In genomic region chr10:99630439-99630838, GRCh38 we compare ENCODE assay signal across 11 cellular contexts. TPM values are rescaled to one million over a fixed set of nuclear protein-coding genes. Genes with fewer than 3 reads are reported as not detected.
A peak's percentile ranks its signal among the peaks of the same experiment; 100 is the strongest.
DNase-seq lines count a peak whose midpoint lies in the region; ATAC-seq, FAIRE-seq and TF ChIP-seq lines count a peak whose summit lies in the region.
"Had no signal": no experiment of that assay in that cellular context is flagged by ENCODE, and none has a peak within 500 bp of the region (broad histone marks: within the 10 kb centered on the region; RNA-seq: fewer than 3 reads in every experiment).

No MANE protein-coding gene starts in this region.

- no peaks in the 10 kb centered on the region for H3K36me3 ChIP-seq in bronchial epithelial cell (ENCODE audit: control insufficient read depth, insufficient read depth, low read length)
- H3K36me3 ChIP-seq: tibial nerve had no signal

- H3K27ac Mint-ChIP-seq in osteocyte (ENCODE audit: unreplicated experiment) (no peak overlapping the region), immature natural killer cell (no peak overlapping the region)

- no peaks in the 10 kb centered on the region for H3K36me3 Mint-ChIP-seq in osteocyte (ENCODE audit: unreplicated experiment)
- H3K36me3 Mint-ChIP-seq in immature natural killer cell = no peaks in the 10 kb centered on the region
- H3K36me3 Mint-ChIP-seq: naive B cell had no signal

- no peak for DNase-seq in GM10248 (ENCODE audit: extremely low spot score)
- peak; percentile 62 for DNase-seq in MV-4-11 (lab: John Stamatoyannopoulos, UW)
- peak; percentile 72 for DNase-seq in bronchial epithelial cell (ENCODE audit: low read depth)
- no peak for DNase-seq in osteocyte (ENCODE audit: extremely low spot score, unreplicated experiment)
- no peak for DNase-seq in immature natural killer cell
- no peak for DNase-seq in SKM-1 treated with dmso at 0.1 percent for 144 hours (lab: John Stamatoyannopoulos, UW; ENCODE audit: unreplicated experiment)
- DNase-seq: activated T-cell treated with anti-CD3 and anti-CD28 coated beads, Interleukin-2, amount 50 U/mL, for 4 hours; naive B cell had no signal

- POLR2A ChIA-PET in GM10248 (lab: Yijun Ruan, JAX) = no interaction called here

- CTCF ChIA-PET in GM10248 (lab: Yijun Ruan, JAX) = interaction anchor here (1.1 to 2.6 kb wide), 7 partner anchors 8 to 83 kb away, joined by 3 to 13 read pairs (median 4); partner anchors contain the start of gene ENTPD7

- no peak for FAIRE-seq in bronchial epithelial cell (lab: Jason Lieb, UNC)

- H3K4me3 ChIP-seq in bronchial epithelial cell (ENCODE audit: low read depth, low read length) = no peak overlapping the region
- H3K4me3 ChIP-seq: tibial nerve had no signal

- H3K9me3 Mint-ChIP-seq in osteocyte (ENCODE audit: unreplicated experiment) (no peaks in the 10 kb centered on the region), immature natural killer cell (no peaks in the 10 kb centered on the region)
- H3K9me3 Mint-ChIP-seq: activated T-cell treated with anti-CD3 and anti-CD28 coated beads, Interleukin-2, amount 50 U/mL, for 4 hours; naive B cell had no signal

- H3K27me3 Mint-ChIP-seq in osteocyte (ENCODE audit: unreplicated experiment) = peaks cover 26% of the 10 kb centered on the region
- H3K27me3 Mint-ChIP-seq in immature natural killer cell (ENCODE audit: low read depth in 3 of 3) = peaks cover 4 to 7% (median 6%) of the 10 kb centered on the region in 3 donors

- no peaks in the 10 kb centered on the region for H3K4me1 Mint-ChIP-seq in osteocyte (ENCODE audit: unreplicated experiment)
- H3K4me1 Mint-ChIP-seq in immature natural killer cell = no peaks in the 10 kb centered on the region
- H3K4me1 Mint-ChIP-seq: naive B cell had no signal

- H3K4me3 Mint-ChIP-seq in osteocyte (ENCODE audit: unreplicated experiment) (no peak overlapping the region), immature natural killer cell (no peak overlapping the region)
- H3K4me3 Mint-ChIP-seq: activated T-cell treated with anti-CD3 and anti-CD28 coated beads, Interleukin-2, amount 50 U/mL, for 4 hours; naive B cell had no signal

- TF ChIP-seq CTCF in GM10248 (IDR thresholded peaks at IDR 0.05; ENCODE audit: control extremely low read depth, extremely low read depth, low read depth, missing control alignments) (peak; percentile 47), bronchial epithelial cell (IDR thresholded peaks at IDR 0.05; ENCODE audit: insufficient read depth, low read length, severe bottlenecking) (peak; percentile 55), osteocyte (IDR thresholded peaks at IDR 0.05) (peak; percentile 25)

- no peaks in the 10 kb centered on the region for H3K27me3 ChIP-seq in bronchial epithelial cell (ENCODE audit: control insufficient read depth, insufficient read depth, low read length)
- H3K27me3 ChIP-seq: tibial nerve had no signal

- ATAC-seq in HG02610 (IDR thresholded peaks at IDR 0.05; ENCODE audit: unreplicated experiment) = no peak
- no peak for ATAC-seq in GM21619 (IDR thresholded peaks at IDR 0.05; ENCODE audit: unreplicated experiment)
- ATAC-seq: activated T-cell treated with anti-CD3 and anti-CD28 coated beads, Interleukin-2, amount 50 U/mL, for 4 hours had no signal

RNA-seq across cellular contexts. Expression of gene SLC25A28, which starts 10.2 kb away (rescaled TPM):
- total RNA-seq in bronchial epithelial cell (15.4 and 17.4 TPM in 2 replicates), osteocyte (27.5 and 32.9 TPM in 2 replicates)
- polyA plus RNA-seq in immature natural killer cell = 10 to 100 TPM; 12.5 to 21.0 (median 13.2) TPM

RNA-seq across cellular contexts. Expression of gene ENTPD7, which starts 28.9 kb away (rescaled TPM):
- total RNA-seq in bronchial epithelial cell = 10.5 and 19.0 TPM in 2 replicates
- total RNA-seq in osteocyte = 21.7 and 22.8 TPM in 2 replicates
- polyA plus RNA-seq in immature natural killer cell = 1 to 10 TPM in 2 of 3 donors, under 1 TPM in 1; 0.76 to 2.8 (median 1.4) TPM

Comparison
In these comparisons a context has a peak if more than half of its experiments do, and no peak if none do; other contexts are left out.
1. DNase-seq: peak in MV-4-11 (single experiment) and bronchial epithelial cell (single experiment); none in GM10248 (single experiment), osteocyte (single experiment), immature natural killer cell (0 of 3) and SKM-1 treated with dmso at 0.1 percent for 144 hours (single experiment).
2. Peak in every context shown above with its lines, with median percentiles within 50 percentile points of each other: CTCF ChIP-seq.